3 cellular contexts compared by ENCODE assay signal in the genomic region with DNA sequence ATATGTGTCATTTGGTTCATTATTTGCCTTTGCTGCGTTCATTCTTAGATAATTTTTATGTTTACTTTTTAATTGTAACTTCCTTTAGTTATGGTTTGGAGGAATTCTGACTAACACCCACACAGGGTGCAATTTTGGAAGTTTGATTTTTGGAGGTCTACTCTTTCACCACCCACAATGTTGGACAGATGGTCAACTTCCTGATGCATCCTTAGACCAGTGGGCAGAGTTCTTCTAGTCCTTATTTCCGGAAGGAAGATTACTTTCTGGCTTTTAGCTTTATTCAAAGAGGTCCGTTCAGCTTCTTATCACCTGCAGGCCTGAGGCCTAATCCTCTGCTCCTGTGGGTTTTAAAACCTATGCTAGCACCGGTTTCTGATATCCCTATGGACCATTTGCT.
"Had no signal": no experiment of that assay in that cellular context is flagged by ENCODE, and none has a peak within 500 bp of the region (broad histone marks: within the 10 kb centered on the region; RNA-seq: fewer than 3 reads in every experiment).

No MANE protein-coding gene starts in this region.

- ATAC-seq: GM12878 had no signal

- H3K4me3 ChIP-seq: GM12878 had no signal

- DNase-seq: GDM1, GF-D8 had no signal
